Comparison of ENCODE assay signal across 8 cellular contexts in the genomic region with DNA sequence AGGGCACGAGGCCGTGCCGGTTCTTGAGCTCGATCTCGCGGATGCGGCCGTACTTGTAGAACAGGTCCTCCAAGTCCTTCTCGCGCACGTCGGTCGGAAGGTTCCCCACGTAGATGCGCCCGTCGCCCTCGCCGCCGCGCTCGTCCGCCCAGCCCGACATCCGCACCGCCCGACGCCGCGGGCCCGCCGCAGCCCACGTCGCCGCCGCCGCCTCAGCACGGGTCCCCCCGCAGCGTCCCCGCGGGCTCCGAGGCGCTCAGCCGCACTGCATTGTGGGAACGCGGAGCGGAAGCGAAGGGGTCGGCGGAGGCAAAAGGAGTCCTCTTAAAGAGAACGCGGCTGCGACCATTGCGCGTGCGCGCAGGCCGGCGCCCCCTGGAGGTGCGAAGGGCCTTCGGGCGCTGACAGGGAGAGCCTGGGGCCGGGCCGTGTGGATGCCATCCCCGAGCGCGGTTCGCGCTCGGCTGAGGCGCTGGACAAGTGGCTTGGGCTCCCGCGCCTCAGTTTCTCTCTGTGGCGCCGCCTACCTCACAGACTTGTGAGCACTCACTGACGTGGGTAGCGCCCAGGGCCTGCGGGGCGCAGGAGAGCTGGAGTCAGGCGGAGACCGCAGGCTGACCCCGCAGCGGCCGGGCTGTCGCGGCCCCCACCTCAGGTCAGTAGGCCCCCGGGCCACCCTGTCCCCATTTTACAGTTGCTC. TPM values are rescaled to one million over a fixed set of nuclear protein-coding genes. Genes with fewer than 3 reads are reported as not detected.
DNase-seq lines count a peak whose midpoint lies in the region; ATAC-seq and TF ChIP-seq lines count a peak whose summit lies in the region.

SRSF9 (minus strand) TSS at position 299 of the 700 bp plus-strand sequence; CDS start at position 160, 139 bp downstream.

- ATAC-seq in GM19043 (IDR thresholded peaks at IDR 0.05; ENCODE audit: low read depth, unreplicated experiment) (peak; percentile 62), HG03378 (IDR thresholded peaks at IDR 0.05; ENCODE audit: unreplicated experiment) (peak; percentile 80)

- peak within 1 kb of the TSS; percentile 99 for H3K4me3 ChIP-seq in kidney epithelial cell (ENCODE audit: low read depth, low read length)

- peak; percentile 88 for TF ChIP-seq CTCF in kidney epithelial cell (IDR thresholded peaks at IDR 0.05; ENCODE audit: insufficient read depth, low read length, poor library complexity, severe bottlenecking)

- H3K27me3 ChIP-seq in kidney epithelial cell (ENCODE audit: control insufficient read depth, insufficient read depth, low read length), result no peaks in the 10 kb centered on the region

- peak; percentile 100 for DNase-seq in AG20443 (ENCODE audit: low spot score)
- DNase-seq in NCI-H446 treated with DMSO at 0.1 percent for 48 hours (lab: John Stamatoyannopoulos, UW), result peak; percentile 90
- DNase-seq in activated CD4-positive, CD25-positive, alpha-beta regulatory T cell treated with anti-CD3 and anti-CD28 coated beads, Interleukin-2, amount 50 U/mL, for 72 hours, result peak; percentile 99
- DNase-seq in cerebellum (ENCODE audit: low spot score), result peak; percentile 96
- peak; percentile 83 for DNase-seq in kidney epithelial cell (ENCODE audit: low read depth)
- peak; percentile 93 to 95 for DNase-seq in stimulated activated CD4-positive, alpha-beta T cell treated with anti-CD3 and anti-CD28 coated beads, Interleukin-15, amount 100 ng/mL, for 48 hours (ENCODE audit: low read depth in 2 of 2)

- H3K36me3 ChIP-seq in kidney epithelial cell (ENCODE audit: control insufficient read depth, insufficient read depth, low read length), result no peaks in the 10 kb centered on the region

RNA-seq across cellular contexts. Expression of gene SRSF9, which starts in this region (rescaled TPM):
- total RNA-seq in cerebellum (75.4 TPM), kidney epithelial cell (76.3 and 94.7 TPM in 2 replicates)

Comparison
In these comparisons a context has a peak if more than half of its experiments do, and no peak if none do; other contexts are left out.
1. Peak in every context shown above with its lines: DNase-seq, ATAC-seq and H3K4me3 ChIP-seq.